Comparison of ENCODE assay signal across 28 cellular contexts in genomic region chr6:5809471-5809870, GRCh38.
DNase-seq lines count a peak whose midpoint lies in the region; ATAC-seq and TF ChIP-seq lines count a peak whose summit lies in the region.
"Had no signal": no experiment of that assay in that cellular context is flagged by ENCODE, and none has a peak within 500 bp of the region (broad histone marks: within the 10 kb centered on the region; RNA-seq: fewer than 3 reads in every experiment).

No MANE protein-coding gene starts in this region.

- H3K27ac Mint-ChIP-seq in natural killer cell, result peak overlapping the region; percentile 81 to 85
- no peak overlapping the region for H3K27ac Mint-ChIP-seq in stimulated activated naive B cell treated with anti-CD40 and anti-IgM and Interleukin-4, amounts not matched to agents 10 μg/mL and 1 μg/mL and 100 μg/mL, for 72 hours
- H3K27ac Mint-ChIP-seq: activated naive CD8-positive, alpha-beta T cell treated with anti-CD3 and anti-CD28 coated beads, Interleukin-2, amount 50 U/mL, for 24 hours; CD14-positive monocyte; T-helper 2 cell treated with Interferon-gamma antibody and Interleukin-4, amounts not matched to agents 5 μg/mL and 100 μg/mL, for 36 hours had no signal

- DNase-seq in activated CD4-positive, alpha-beta T cell treated with anti-CD3 and anti-CD28 coated beads, Interleukin-2, amount 50 U/mL, for 1 hour, result peak; percentile 6
- no peak for DNase-seq in activated CD4-positive, alpha-beta T cell treated with anti-CD3 and anti-CD28 coated beads for 1 hour
- DNase-seq in D341Med (ENCODE audit: low spot score) (peak; percentile 14), WERI-Rb-1 (no peak), natural killer cell (no peak), NCI-H82 treated with DMSO at 0.1 percent for 48 hours (lab: John Stamatoyannopoulos, UW; ENCODE audit: unreplicated experiment) (no peak)
- DNase-seq in stimulated activated naive B cell treated with anti-CD40 and anti-IgM and Interleukin-4, amounts not matched to agents 10 μg/mL and 1 μg/mL and 100 μg/mL, for 72 hours, result no peak
- DNase-seq: activated naive CD8-positive, alpha-beta T cell treated with anti-CD3 and anti-CD28 coated beads, Interleukin-2, amount 50 U/mL, for 24 hours; DMS 273 treated with DMSO at 0.1 percent for 48 hours; effector memory CD4-positive, alpha-beta T cell; glutamatergic neuron; NCI-H1436; NCI-H2081 treated with DMSO at 0.1 percent for 48 hours; NCI-H345; NCI-H69; SHP77 treated with DMSO at 0.1 percent for 48 hours; spleen; stimulated activated CD4-positive, alpha-beta T cell treated with anti-CD3 and anti-CD28 coated beads, Interleukin-2, amount 100 ng/mL, for 24 hours; thyroid gland; uterus had no signal

- ATAC-seq in natural killer cell (peak in 1 of 3 donors; percentile 32), GM21723 (IDR thresholded peaks at IDR 0.05; ENCODE audit: unreplicated experiment) (no peak)
- no peak for ATAC-seq in stimulated activated naive B cell treated with anti-CD40 and anti-IgM and Interleukin-4, amounts not matched to agents 10 μg/mL and 1 μg/mL and 100 μg/mL, for 72 hours (replicated peaks)
- ATAC-seq: activated naive CD8-positive, alpha-beta T cell treated with anti-CD3 and anti-CD28 coated beads, Interleukin-2, amount 50 U/mL, for 24 hours; left lobe of liver had no signal

- H3K4me1 Mint-ChIP-seq in natural killer cell, result peaks cover 26 to 44% of the 10 kb centered on the region in 2 donors
- H3K4me1 Mint-ChIP-seq in stimulated activated naive B cell treated with anti-CD40 and anti-IgM and Interleukin-4, amounts not matched to agents 10 μg/mL and 1 μg/mL and 100 μg/mL, for 72 hours, result peaks cover 6 to 8% of the 10 kb centered on the region in 2 donors

- H3K4me3 ChIP-seq in WERI-Rb-1 (ENCODE audit: low read depth, low read length), result no peak overlapping the region
- H3K4me3 ChIP-seq: cardiac muscle cell, coronary artery, HAP-1, right atrium auricular region, spleen, thyroid gland, uterus had no signal

- no peak overlapping the region for H3K4me3 Mint-ChIP-seq in natural killer cell
- no peak overlapping the region for H3K4me3 Mint-ChIP-seq in stimulated activated naive B cell treated with anti-CD40 and anti-IgM and Interleukin-4, amounts not matched to agents 10 μg/mL and 1 μg/mL and 100 μg/mL, for 72 hours
- H3K4me3 Mint-ChIP-seq: activated naive CD8-positive, alpha-beta T cell treated with anti-CD3 and anti-CD28 coated beads, Interleukin-2, amount 50 U/mL, for 24 hours; CD14-positive monocyte; T-helper 2 cell treated with Interferon-gamma antibody and Interleukin-4, amounts not matched to agents 5 μg/mL and 100 μg/mL, for 36 hours had no signal

- H3K27me3 Mint-ChIP-seq in natural killer cell (ENCODE audit: low read depth in 2 of 2), result no peaks in the 10 kb centered on the region
- H3K27me3 Mint-ChIP-seq in stimulated activated naive B cell treated with anti-CD40 and anti-IgM and Interleukin-4, amounts not matched to agents 10 μg/mL and 1 μg/mL and 100 μg/mL, for 72 hours, result no peaks in the 10 kb centered on the region
- H3K27me3 Mint-ChIP-seq: activated naive CD8-positive, alpha-beta T cell treated with anti-CD3 and anti-CD28 coated beads, Interleukin-2, amount 50 U/mL, for 24 hours had no signal

- H3K27ac ChIP-seq in WERI-Rb-1, result no peak overlapping the region
- H3K27ac ChIP-seq: cardiac muscle cell, coronary artery, right atrium auricular region, spleen, thyroid gland, uterus had no signal

- peaks cover 8% of the 10 kb centered on the region for H3K36me3 Mint-ChIP-seq in natural killer cell
- peaks cover 3 to 10% of the 10 kb centered on the region in 2 donors for H3K36me3 Mint-ChIP-seq in stimulated activated naive B cell treated with anti-CD40 and anti-IgM and Interleukin-4, amounts not matched to agents 10 μg/mL and 1 μg/mL and 100 μg/mL, for 72 hours

- H3K9me3 ChIP-seq in WERI-Rb-1 (ENCODE audit: severe bottlenecking), result peaks cover 14% of the 10 kb centered on the region
- H3K9me3 ChIP-seq: HAP-1, right atrium auricular region, thyroid gland had no signal

- intact Hi-C loops in natural killer cell (cut with micrococcal nuclease), result no loop called here

- no peaks in the 10 kb centered on the region for H3K9me3 Mint-ChIP-seq in natural killer cell
- H3K9me3 Mint-ChIP-seq in stimulated activated naive B cell treated with anti-CD40 and anti-IgM and Interleukin-4, amounts not matched to agents 10 μg/mL and 1 μg/mL and 100 μg/mL, for 72 hours, result peaks cover 10 to 17% of the 10 kb centered on the region in 2 donors
- H3K9me3 Mint-ChIP-seq: activated naive CD8-positive, alpha-beta T cell treated with anti-CD3 and anti-CD28 coated beads, Interleukin-2, amount 50 U/mL, for 24 hours had no signal

- no peaks in the 10 kb centered on the region for H3K27me3 ChIP-seq in WERI-Rb-1 (ENCODE audit: insufficient read depth, low read depth, severe bottlenecking)
- H3K27me3 ChIP-seq: cardiac muscle cell, right atrium auricular region, spleen, thyroid gland, uterus had no signal

- H3K36me3 ChIP-seq in WERI-Rb-1, result no peaks in the 10 kb centered on the region
- H3K36me3 ChIP-seq: cardiac muscle cell, HAP-1, right atrium auricular region, spleen, thyroid gland, uterus had no signal

- TF ChIP-seq CTCF in WERI-Rb-1 (IDR thresholded peaks at IDR 0.05; ENCODE audit: low read depth, low read length) (peak; percentile 34), natural killer cell (IDR thresholded peaks at IDR 0.05) (no peak)

Comparison
In these comparisons a context has a peak if more than half of its experiments do, and no peak if none do; other contexts are left out.
1. DNase-seq: peak in activated CD4-positive, alpha-beta T cell treated with anti-CD3 and anti-CD28 coated beads, Interleukin-2, amount 50 U/mL, for 1 hour (single experiment) and D341Med (single experiment); none in activated CD4-positive, alpha-beta T cell treated with anti-CD3 and anti-CD28 coated beads for 1 hour (single experiment), WERI-Rb-1 (single experiment), natural killer cell (single experiment), NCI-H82 treated with DMSO at 0.1 percent for 48 hours (single experiment) and stimulated activated naive B cell treated with anti-CD40 and anti-IgM and Interleukin-4, amounts not matched to agents 10 μg/mL and 1 μg/mL and 100 μg/mL, for 72 hours (single experiment).